ENCODE assay signal across 18 cellular contexts in genomic region chr19:15340086-15340485, GRCh38. TPM values are rescaled to one million over a fixed set of nuclear protein-coding genes. Genes with fewer than 3 reads are reported as not detected.
A peak's percentile ranks its signal among the peaks of the same experiment; 100 is the strongest.
DNase-seq lines count a peak whose midpoint lies in the region; ATAC-seq and TF ChIP-seq lines count a peak whose summit lies in the region.
"Had no signal": no experiment of that assay in that cellular context is flagged by ENCODE, and none has a peak within 500 bp of the region (broad histone marks: within the 10 kb centered on the region; RNA-seq: fewer than 3 reads in every experiment).

No MANE protein-coding gene starts in this region.

- TF ChIP-seq POLR2A in adrenal gland (IDR thresholded peaks at IDR 0.05) (no peak), gastrocnemius medialis (IDR thresholded peaks at IDR 0.05) (no peak)

- in situ Hi-C loops in gastrocnemius medialis (cut with MboI; ENCODE audit: low sequenced_read_pairs in 4 of 4), result no loop called here

- H3K9me3 ChIP-seq in adrenal gland (replicated peaks in 1 of 3), result no peaks in the 10 kb centered on the region
- no peaks in the 10 kb centered on the region for H3K9me3 ChIP-seq in gastrocnemius medialis
- H3K9me3 ChIP-seq: BLaER1 treated with 17β-estradiol and CSF1 and Interleukin-3, amounts not matched to agents 10 nM and 100 nM; Caco-2 had no signal

- H3K27me3 ChIP-seq in adrenal gland (no peaks in the 10 kb centered on the region), gastrocnemius medialis (no peaks in the 10 kb centered on the region)
- H3K27me3 ChIP-seq: BLaER1 treated with 17β-estradiol and CSF1 and Interleukin-3, amounts not matched to agents 10 nM and 100 nM had no signal

- H3K4me3 ChIP-seq in adrenal gland, result no peak overlapping the region
- no peak overlapping the region for H3K4me3 ChIP-seq in gastrocnemius medialis
- H3K4me3 ChIP-seq: BLaER1 treated with 17β-estradiol and CSF1 and Interleukin-3, amounts not matched to agents 10 nM and 100 nM had no signal

- intact Hi-C loops in adrenal gland (cut with DNase I) (no loop called here), gastrocnemius medialis (cut with DNase I; ENCODE audit: low total_unique reads) (no loop called here)

- TF ChIP-seq CTCF in adrenal gland (IDR thresholded peaks at IDR 0.05) (no peak), gastrocnemius medialis (IDR thresholded peaks at IDR 0.05 in 4 of 5, conservative IDR thresholded peaks at IDR 0.05 in 1 of 5) (no peak)

- WGBS in adrenal gland, 4 donors, result 59 to 71% (median 66%) methylated on average over 4 of the region's 4 CpGs

- H3K27ac ChIP-seq in adrenal gland, result peak overlapping the region in 3 of 5 donors; percentile 10 to 70 (median 28)
- H3K27ac ChIP-seq in caudate nucleus (ENCODE audit: low read depth, low read length), result no peak overlapping the region
- H3K27ac ChIP-seq in gastrocnemius medialis, result no peak overlapping the region
- H3K27ac ChIP-seq: BLaER1 treated with 17β-estradiol and CSF1 and Interleukin-3, amounts not matched to agents 10 nM and 100 nM; C4-2B had no signal

- H3K36me3 ChIP-seq in adrenal gland (replicated peaks in 1 of 2) (peaks cover 0 to 6% of the 10 kb centered on the region in 2 donors), gastrocnemius medialis (no peaks in the 10 kb centered on the region)

- no peak for ATAC-seq in gastrocnemius medialis
- ATAC-seq in GM18511 (IDR thresholded peaks at IDR 0.05; ENCODE audit: unreplicated experiment), result no peak
- ATAC-seq: CD8-positive, alpha-beta T cell had no signal

- DNase-seq in EH (ENCODE audit: low read depth) (peak; percentile 65), M059J (ENCODE audit: low read depth) (peak; percentile 49), adrenal gland (peak in 5 of 7 donors; percentile 31 to 70 (median 51)), caudate nucleus (lab: John Stamatoyannopoulos, UW) (no peak), NCI-H2196 (lab: John Stamatoyannopoulos, UW; ENCODE audit: unreplicated experiment) (no peak), gastrocnemius medialis (no peak)
- DNase-seq: 8988T; ACHN; AML-193; Caco-2; Calu3; CD4-positive, alpha-beta T cell; CD8-positive, alpha-beta T cell; DMS79 treated with DMSO at 0.1 percent for 48 hours; GF-D8 had no signal

- peaks cover 14% of the 10 kb centered on the region in 2 donors for H3K4me1 ChIP-seq in adrenal gland (replicated peaks in 1 of 2)
- peaks cover 20 to 22% of the 10 kb centered on the region in 2 donors for H3K4me1 ChIP-seq in gastrocnemius medialis
- H3K4me1 ChIP-seq: Caco-2 had no signal

RNA-seq across cellular contexts. Expression of gene BRD4, which starts 7.7 kb away (rescaled TPM):
- total RNA-seq in M059J (2014; rRNA removed; shearing (Covaris generic)), result 17.8 and 19.9 TPM in 2 replicates
- total RNA-seq in adrenal gland (100 to 1,000 TPM in 2 of 8 donors, 10 to 100 TPM in 6; 28.0 to 109 (median 55.2) TPM), gastrocnemius medialis (10 to 100 TPM; 64.8 to 83.2 (median 73.9) TPM)
- polyA plus RNA-seq in adrenal gland, result 10 to 100 TPM; 24.5 to 58.6 (median 26.7) TPM

RNA-seq across cellular contexts. Expression of gene AKAP8, which starts 39.5 kb away (rescaled TPM):
- 10.1 and 16.4 TPM in 2 replicates for total RNA-seq in M059J (2014; rRNA removed; shearing (Covaris generic))
- 10 to 100 TPM; 13.0 to 45.8 (median 32.2) TPM for total RNA-seq in adrenal gland
- 10 to 100 TPM; 13.4 to 41.7 (median 27.0) TPM for polyA plus RNA-seq in adrenal gland
- 10 to 100 TPM; 26.0 to 41.5 (median 27.5) TPM for total RNA-seq in gastrocnemius medialis

Comparison
In these comparisons a context has a peak if more than half of its experiments do, and no peak if none do; other contexts are left out.
1. DNase-seq: peak in EH (single experiment), M059J (single experiment) and adrenal gland (5 of 7); none in caudate nucleus (0 of 61), NCI-H2196 (single experiment) and gastrocnemius medialis (0 of 2).
2. H3K27ac ChIP-seq: peak in adrenal gland (3 of 5); none in caudate nucleus (single experiment) and gastrocnemius medialis (0 of 4).